Comparison of ENCODE assay signal across 1 cellular context in the genomic region with DNA sequence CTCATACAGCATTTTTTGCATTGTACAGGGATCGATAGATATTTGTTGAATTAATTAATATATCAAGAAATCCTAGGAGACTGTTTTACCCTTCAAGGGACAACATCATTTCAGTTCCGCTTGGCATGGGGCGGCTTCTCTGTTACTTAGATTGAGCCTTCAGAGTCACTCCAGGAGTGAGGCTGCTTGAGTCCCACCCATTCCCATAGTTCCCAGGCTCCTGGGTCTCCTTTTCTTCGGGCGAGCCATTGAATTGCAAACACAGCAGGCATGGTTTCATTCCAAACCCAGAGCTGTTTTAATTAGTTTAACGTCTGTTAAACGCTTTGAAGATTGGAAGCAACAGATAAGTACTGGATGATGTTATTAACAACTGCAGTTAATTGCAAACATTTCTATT.
TF ChIP-seq lines count a peak whose summit lies in the region.

No MANE protein-coding gene starts in this region.

TF ChIP-seq in H1, 55 proteins besides CTCF, POLR2A, EP300 and RAD21 (continued from another document):
- no peak for TF ChIP-seq EZH2 (IDR thresholded peaks at IDR 0.05; ENCODE audit: low read depth, low read length, severe bottlenecking)
